Comparison of ENCODE assay signal across 14 cellular contexts in the genomic region with DNA sequence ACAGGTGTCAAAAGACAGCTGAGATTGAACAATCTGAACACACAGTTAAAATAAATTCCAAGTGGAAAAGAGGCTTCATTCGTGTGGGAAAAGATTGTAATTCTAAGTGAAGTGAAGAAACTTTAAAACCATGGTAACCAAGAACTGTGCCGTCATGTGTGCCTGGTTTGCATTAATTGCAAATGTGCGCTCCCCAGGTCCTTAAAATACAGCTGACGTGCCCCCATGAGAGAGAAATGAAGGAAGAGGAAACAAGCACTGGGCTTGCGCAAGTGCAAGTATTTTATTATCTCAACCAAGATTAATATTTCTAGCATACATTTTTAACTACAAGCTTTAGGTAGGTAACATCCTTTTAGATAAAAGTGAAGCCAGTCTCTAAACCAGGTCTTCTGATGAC.
A peak's percentile ranks its signal among the peaks of the same experiment; 100 is the strongest.
DNase-seq lines count a peak whose midpoint lies in the region; ATAC-seq and TF ChIP-seq lines count a peak whose summit lies in the region.
"Had no signal": no experiment of that assay in that cellular context is flagged by ENCODE, and none has a peak within 500 bp of the region (broad histone marks: within the 10 kb centered on the region; RNA-seq: fewer than 3 reads in every experiment).

No MANE protein-coding gene starts in this region.

- H3K27me3 ChIP-seq in OCI-LY3 (ENCODE audit: low read depth, low read length) = no peaks in the 10 kb centered on the region
- H3K27me3 ChIP-seq: BLaER1 treated with 17β-estradiol and CSF1 and Interleukin-3, amounts not matched to agents 10 nM and 100 nM had no signal

- peaks cover 65% of the 10 kb centered on the region for H3K36me3 ChIP-seq in OCI-LY3 (replicated peaks; ENCODE audit: low read depth, low read length)
- H3K36me3 ChIP-seq: BLaER1 treated with 17β-estradiol and CSF1 and Interleukin-3, amounts not matched to agents 10 nM and 100 nM had no signal

- H2AFZ ChIP-seq in OCI-LY3 (ENCODE audit: low read depth, low read length) = no peak overlapping the region

- H3K79me2 ChIP-seq in OCI-LY3 (ENCODE audit: low read length) = peaks cover 100% of the 10 kb centered on the region

- H3K9ac ChIP-seq in OCI-LY3 (ENCODE audit: low read length) = no peak overlapping the region
- H3K9ac ChIP-seq: BLaER1 treated with 17β-estradiol and CSF1 and Interleukin-3, amounts not matched to agents 10 nM and 100 nM had no signal

- H3K27ac ChIP-seq in OCI-LY3 (ENCODE audit: low read length) = peak overlapping the region; percentile 51
- peak overlapping the region; percentile 24 for H3K27ac ChIP-seq in caudate nucleus (ENCODE audit: low read depth, low read length)
- H3K27ac ChIP-seq: BLaER1 treated with 17β-estradiol and CSF1 and Interleukin-3, amounts not matched to agents 10 nM and 100 nM; HL-60 had no signal

- DNase-seq in caudate nucleus (lab: John Stamatoyannopoulos, UW) (peak in 16 of 61 donors; percentile 1 to 71 (median 16)), putamen (ENCODE audit: low spot score) (peak; percentile 47), HCEC 1CT (no peak), dedifferentiated amniotic fluid mesenchymal stem cell (ENCODE audit: extremely low spot score) (no peak), germinal center (ENCODE audit: low spot score) (no peak)
- DNase-seq: CD4-positive, CD25-positive, alpha-beta regulatory T cell; CD8-positive, alpha-beta memory T cell; COR-L47; GOT3; H7 had no signal

- no peak for ATAC-seq in GM21529 (IDR thresholded peaks at IDR 0.05; ENCODE audit: unreplicated experiment)

- peaks cover 49% of the 10 kb centered on the region for H3K4me1 ChIP-seq in OCI-LY3 (ENCODE audit: low read length)

- TF ChIP-seq CTCF in OCI-LY3 (IDR thresholded peaks at IDR 0.05; ENCODE audit: low read depth, low read length) = no peak

- H3K4me3 ChIP-seq in OCI-LY3 (ENCODE audit: low read length) = no peak overlapping the region
- H3K4me3 ChIP-seq: BLaER1 treated with 17β-estradiol and CSF1 and Interleukin-3, amounts not matched to agents 10 nM and 100 nM had no signal

- H3K9me3 ChIP-seq in OCI-LY3 (ENCODE audit: insufficient read depth, low read length) = no peaks in the 10 kb centered on the region

- peak overlapping the region; percentile 34 for H3K4me2 ChIP-seq in OCI-LY3 (ENCODE audit: low read length)

- H4K20me1 ChIP-seq in OCI-LY3 (ENCODE audit: insufficient read depth, low read length) = peaks cover 40% of the 10 kb centered on the region
- H4K20me1 ChIP-seq: BLaER1 treated with 17β-estradiol and CSF1 and Interleukin-3, amounts not matched to agents 10 nM and 100 nM had no signal
